In the genomic region with DNA sequence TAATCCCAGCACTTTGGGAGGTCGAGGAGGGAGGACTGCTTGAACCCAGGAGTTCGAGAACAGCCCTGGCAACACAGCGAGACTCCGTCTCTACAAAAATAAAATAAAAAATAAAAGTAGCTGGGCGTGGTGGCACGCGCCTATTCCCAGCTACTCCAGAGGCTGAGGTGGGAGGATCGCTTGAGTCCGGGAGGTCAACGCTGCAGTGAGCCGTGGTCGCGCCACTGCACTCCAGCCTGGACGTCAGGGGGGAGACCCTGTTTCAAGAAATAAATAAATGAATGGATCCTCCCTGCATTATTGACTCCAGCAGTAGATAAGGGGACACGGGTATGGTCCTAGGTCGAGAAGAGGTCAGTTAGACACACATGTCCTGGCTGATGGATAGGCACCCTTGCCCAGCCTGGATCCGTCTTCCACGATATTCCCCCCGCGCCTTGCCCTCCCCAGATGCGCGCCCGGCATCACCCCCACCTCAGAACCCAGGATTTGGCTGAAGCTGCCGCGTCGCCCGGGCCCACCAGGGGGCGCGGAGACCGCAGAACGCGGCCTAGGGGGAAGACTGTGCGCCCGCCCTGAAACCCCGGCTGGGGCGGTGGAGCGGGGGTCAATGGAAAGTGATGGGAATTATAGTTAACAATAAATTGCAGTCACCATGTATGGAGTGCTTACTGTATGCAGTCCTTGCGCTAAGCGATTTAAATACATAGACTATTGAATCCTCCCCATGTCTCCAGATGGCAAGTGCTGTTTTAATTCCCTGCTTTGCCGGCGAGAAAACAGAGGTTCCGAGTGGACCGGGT, we compare ENCODE assay signal across 1 cellular context.
A peak's percentile ranks its signal among the peaks of the same experiment; 100 is the strongest.
TF ChIP-seq lines count a peak whose summit lies in the region.

No MANE protein-coding gene starts in this region.

TF ChIP-seq in endothelial cell of umbilical vein, 7 proteins besides CTCF, POLR2A, EP300 and RAD21:
- TF ChIP-seq MYC (IDR thresholded peaks at IDR 0.05; ENCODE audit: low read depth, low read length): no peak
- peak; percentile 37 for TF ChIP-seq POLR2AphosphoS5 (IDR thresholded peaks at IDR 0.05; ENCODE audit: insufficient read depth, low read depth, low read length)
